ENCODE assay signal across 22 cellular contexts in genomic region chr11:14748093-14748492, GRCh38.
"Had no signal": no experiment of that assay in that cellular context is flagged by ENCODE, and none has a peak within 500 bp of the region (broad histone marks: within the 10 kb centered on the region; RNA-seq: fewer than 3 reads in every experiment).

No MANE protein-coding gene starts in this region.

- H3K4me3 Mint-ChIP-seq: activated CD8-positive, alpha-beta T cell treated with anti-CD3 and anti-CD28 coated beads for 36 hours; T-helper 1 cell treated with Interleukin-12 subunit alpha and Interleukin-12 subunit beta and Interleukin-4 antibody, amounts not matched to agents 30 μg/mL and 1 μg/mL, for 36 hours had no signal

- H3K4me2 ChIP-seq: KMS-11 had no signal

- H3K27me3 Mint-ChIP-seq: activated CD8-positive, alpha-beta T cell treated with anti-CD3 and anti-CD28 coated beads for 36 hours had no signal

- H3K36me3 ChIP-seq: brain microvascular endothelial cell, cardiac muscle cell, MG63, SJCRH30 had no signal

- H3K9me3 ChIP-seq: MG63, SJCRH30 had no signal

- H3K9ac ChIP-seq: KMS-11 had no signal

- DNase-seq: activated CD4-positive, alpha-beta T cell treated with anti-CD3 and anti-CD28 coated beads for 4 hours; activated CD8-positive, alpha-beta memory T cell treated with anti-CD3 and anti-CD28 coated beads, Interleukin-2, amount 50 U/mL, for 48 hours; activated CD8-positive, alpha-beta T cell treated with anti-CD3 and anti-CD28 coated beads for 36 hours; activated naive CD4-positive, alpha-beta T cell; activated T-cell treated with anti-CD3 and anti-CD28 coated beads, Interleukin-2, amount 50 U/mL, for 1 hour; brain microvascular endothelial cell; MG63; NCI-H1092 treated with DMSO at 0.1 percent for 48 hours; NCI-H1417 treated with DMSO at 0.1 percent for 48 hours; NCI-H187; NCI-H2081; NCI-H510A treated with DMSO at 0.1 percent for 48 hours; NCI-H748 treated with DMSO at 0.1 percent for 48 hours; RPMI8226 had no signal

- H3K27me3 ChIP-seq: brain microvascular endothelial cell, cardiac muscle cell, MG63, SJCRH30 had no signal

- H3K27ac Mint-ChIP-seq: T-helper 1 cell treated with Interleukin-12 subunit alpha and Interleukin-12 subunit beta and Interleukin-4 antibody, amounts not matched to agents 30 μg/mL and 1 μg/mL, for 36 hours had no signal

- H3K9me3 Mint-ChIP-seq: T-helper 1 cell treated with Interleukin-12 subunit alpha and Interleukin-12 subunit beta and Interleukin-4 antibody, amounts not matched to agents 30 μg/mL and 1 μg/mL, for 36 hours had no signal

- ATAC-seq: activated CD4-positive, CD25-positive, alpha-beta regulatory T cell treated with anti-CD3 and anti-CD28 coated beads, Interleukin-2, amount 50 U/mL, for 24 hours; activated CD8-positive, alpha-beta T cell treated with anti-CD3 and anti-CD28 coated beads for 36 hours; activated naive CD4-positive, alpha-beta T cell treated with anti-CD3 and anti-CD28 coated beads, Interleukin-2, amount 50 U/mL, for 72 hours; Panc1; Right ventricle myocardium inferior had no signal

- H3K27ac ChIP-seq: brain microvascular endothelial cell, cardiac muscle cell, KMS-11, SJCRH30 had no signal

- H3K4me3 ChIP-seq: cardiac muscle cell, MG63, SJCRH30 had no signal
